In genomic region chr13:42215578-42216421, GRCh38 we compare ENCODE assay signal across 9 cellular contexts. TPM values are rescaled to one million over a fixed set of nuclear protein-coding genes. Genes with fewer than 3 reads are reported as not detected.
DNase-seq lines count a peak whose midpoint lies in the region; ATAC-seq and TF ChIP-seq lines count a peak whose summit lies in the region.
"Had no signal": no experiment of that assay in that cellular context is flagged by ENCODE, and none has a peak within 500 bp of the region (broad histone marks: within the 10 kb centered on the region; RNA-seq: fewer than 3 reads in every experiment).

No MANE protein-coding gene starts in this region.

- H3K27me3 ChIP-seq in adipocyte (replicated peaks; ENCODE audit: control insufficient read depth, insufficient read depth, low read length) (no peaks in the 10 kb centered on the region), suprapubic skin (no peaks in the 10 kb centered on the region)

- no peak for TF ChIP-seq POLR2A in suprapubic skin (IDR thresholded peaks at IDR 0.05)

- H3K4me1 ChIP-seq in adipocyte (ENCODE audit: control insufficient read depth, insufficient read depth, low read length) (no peaks in the 10 kb centered on the region), suprapubic skin (peaks cover 6% of the 10 kb centered on the region)

- ATAC-seq in HG03159 (IDR thresholded peaks at IDR 0.05; ENCODE audit: unreplicated experiment): no peak

- H3K36me3 ChIP-seq in adipocyte (ENCODE audit: control insufficient read depth, insufficient read depth, low read length, severe bottlenecking) (peaks cover 28% of the 10 kb centered on the region), suprapubic skin (peaks cover 37% of the 10 kb centered on the region)

- no peak overlapping the region for H3K9ac ChIP-seq in adipocyte (ENCODE audit: low read length)

- H3K9me3 ChIP-seq in adipocyte (ENCODE audit: control insufficient read depth, low read length) (peaks cover 3% of the 10 kb centered on the region), suprapubic skin (no peaks in the 10 kb centered on the region)

- no peak overlapping the region for H3K4me3 ChIP-seq in adipocyte (ENCODE audit: low read length)
- H3K4me3 ChIP-seq in suprapubic skin: no peak overlapping the region

- peak; percentile 41 for DNase-seq in EL
- DNase-seq in NCI-H1694 treated with DMSO at 0.1 percent for 48 hours (lab: John Stamatoyannopoulos, UW): peak; percentile 19
- peak; percentile 56 for DNase-seq in adipocyte (ENCODE audit: low read depth)
- DNase-seq in kidney tubule cell (ENCODE audit: low spot score): peak; percentile 41
- DNase-seq in NCI-H226: no peak
- DNase-seq in suprapubic skin (ENCODE audit: low spot score in 2 of 2): no peak
- DNase-seq: stimulated activated naive B cell treated with anti-CD40 and anti-IgM and Interleukin-4, amounts not matched to agents 10 μg/mL and 1 μg/mL and 100 μg/mL, for 72 hours had no signal

- H3K27ac ChIP-seq in 22Rv1 (no peak overlapping the region), suprapubic skin (no peak overlapping the region)

- WGBS in suprapubic skin: 62% methylated on average over 6 of the region's 6 CpGs

- TF ChIP-seq EP300 in suprapubic skin (IDR thresholded peaks at IDR 0.05): no peak

- TF ChIP-seq CTCF in 22Rv1 (IDR thresholded peaks at IDR 0.05) (peak; percentile 88), suprapubic skin (IDR thresholded peaks at IDR 0.05) (no peak)

RNA-seq across cellular contexts. Expression of gene AKAP11, which starts 56.2 kb away (rescaled TPM):
- 10 to 100 TPM; 15.8 to 34.4 (median 20.7) TPM for total RNA-seq in suprapubic skin

Comparison
In these comparisons a context has a peak if more than half of its experiments do, and no peak if none do; other contexts are left out.
1. DNase-seq: peak in EL (single experiment), NCI-H1694 treated with DMSO at 0.1 percent for 48 hours (single experiment), adipocyte (single experiment) and kidney tubule cell (single experiment); none in NCI-H226 (single experiment) and suprapubic skin (0 of 2).